Comparison of ENCODE assay signal across 19 cellular contexts in the genomic region with DNA sequence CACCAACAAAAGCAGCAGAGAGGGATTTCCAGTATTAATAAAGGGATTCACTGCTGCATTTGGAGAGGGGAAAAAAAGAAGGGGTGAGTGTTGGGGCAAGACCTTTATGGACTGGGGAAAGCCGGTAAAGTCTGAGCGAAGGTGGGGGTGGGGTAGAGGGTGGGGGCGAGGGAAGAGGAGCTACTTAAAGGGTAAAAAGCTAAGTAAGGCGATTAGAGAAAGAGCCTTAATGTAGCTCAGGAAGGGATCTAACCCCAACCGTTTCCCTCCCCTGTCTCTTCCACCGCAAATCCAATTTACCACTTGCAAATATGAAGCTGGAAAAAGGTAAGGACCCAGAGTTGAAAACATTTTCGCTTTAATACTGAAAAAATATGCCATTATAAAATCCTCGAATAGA. TPM values are rescaled to one million over a fixed set of nuclear protein-coding genes. Genes with fewer than 3 reads are reported as not detected.
"Had no signal": no experiment of that assay in that cellular context is flagged by ENCODE, and none has a peak within 500 bp of the region (broad histone marks: within the 10 kb centered on the region; RNA-seq: fewer than 3 reads in every experiment).

No MANE protein-coding gene starts in this region.

- DNase-seq: activated CD4-positive, alpha-beta memory T cell treated with anti-CD3 and anti-CD28 coated beads, Interleukin-2, amount 10 ng/mL, durations not matched to agents 7 days and 5 days; activated gamma-delta T cell treated with Interleukin-2 at 50 U/mL for 16 hours; activated naive CD8-positive, alpha-beta T cell treated with anti-CD3 and anti-CD28 coated beads, Interleukin-2, amount 10 ng/mL, durations not matched to agents 7 days and 5 days; activated T-cell treated with anti-CD3 and anti-CD28 coated beads, Interleukin-2, amount 50 U/mL, for 72 hours; effector CD4-positive, alpha-beta T cell; left cardiac atrium; mammary epithelial cell; naive thymus-derived CD4-positive, alpha-beta T cell; psoas muscle; sigmoid colon; stimulated activated CD4-positive, alpha-beta T cell treated with anti-CD3 and anti-CD28 coated beads, Interleukin-2, amount 100 ng/mL, for 48 hours; stimulated activated naive CD4-positive, alpha-beta T cell treated with Interleukin-2 at 50 U/mL for 16 hours; T-helper 2 cell; upper lobe of right lung had no signal

- H3K27ac ChIP-seq: epithelial cell of prostate, gastroesophageal sphincter, psoas muscle, sigmoid colon, upper lobe of right lung had no signal

- ATAC-seq: activated T-cell treated with anti-CD3 and anti-CD28 coated beads, Interleukin-2, amount 50 U/mL, for 72 hours; gastroesophageal sphincter; left cardiac atrium; naive thymus-derived CD4-positive, alpha-beta T cell; psoas muscle; upper lobe of right lung had no signal

RNA-seq across cellular contexts. Expression of a gene that starts 4.4 kb away (rescaled TPM):
- total RNA-seq: activated CD4-positive, alpha-beta memory T cell treated with anti-CD3 and anti-CD28 coated beads, Interleukin-2, amount 10 ng/mL, durations not matched to agents 7 days and 5 days; activated naive CD8-positive, alpha-beta T cell treated with anti-CD3 and anti-CD28 coated beads, Interleukin-2, amount 10 ng/mL, durations not matched to agents 7 days and 5 days; activated T-cell treated with anti-CD3 and anti-CD28 coated beads, Interleukin-2, amount 50 U/mL, for 72 hours; bronchial epithelial cell; gastroesophageal sphincter; left cardiac atrium; mammary epithelial cell; mononuclear cell; naive thymus-derived CD4-positive, alpha-beta T cell; omental fat pad; psoas muscle; upper lobe of right lung had no signal
